ENCODE assay signal across 8 cellular contexts in the genomic region with DNA sequence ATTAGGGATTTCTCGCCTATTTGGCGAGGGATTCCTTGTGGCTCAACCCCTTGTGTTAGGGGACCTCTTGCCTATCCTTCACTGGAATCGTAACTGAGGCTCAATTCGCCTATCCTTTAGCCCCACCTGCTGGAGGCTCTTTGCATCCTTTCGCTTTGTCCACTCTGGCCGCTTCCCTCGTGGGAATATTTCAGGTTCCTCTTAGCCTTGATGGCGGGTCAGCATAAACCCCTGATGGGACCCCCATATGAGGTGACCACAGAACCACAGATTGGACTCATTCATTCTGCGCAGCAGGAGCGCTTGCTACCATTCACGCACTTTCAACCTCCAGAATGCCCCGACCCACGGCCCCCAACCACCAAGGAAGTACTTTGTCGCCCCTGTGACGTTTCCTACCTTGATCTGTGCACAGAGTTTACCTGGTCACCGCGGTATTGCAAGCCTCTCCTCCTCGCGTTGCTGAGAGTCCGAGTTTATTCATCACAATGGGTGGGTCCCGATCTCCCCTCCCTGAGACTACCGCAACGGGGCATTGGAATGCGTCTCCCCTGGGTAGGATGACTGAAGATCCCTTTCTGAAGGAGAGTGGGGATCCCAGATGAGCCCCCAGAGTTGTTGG. TPM values are rescaled to one million over a fixed set of nuclear protein-coding genes. Genes with fewer than 3 reads are reported as not detected.
DNase-seq lines count a peak whose midpoint lies in the region; ATAC-seq lines count a peak whose summit lies in the region.

A gene (plus strand): TSS at position 425 of the 622 bp plus-strand sequence. CDS start 11,412 bp downstream, outside the sequence.

- DNase-seq in NCI-H2196 (lab: John Stamatoyannopoulos, UW; ENCODE audit: unreplicated experiment) (peak; percentile 41), NCI-H2196 treated with DMSO at 0.1 percent for 48 hours (lab: John Stamatoyannopoulos, UW; ENCODE audit: unreplicated experiment) (no peak), NCI-H146 treated with DMSO at 0.1 percent for 48 hours (lab: John Stamatoyannopoulos, UW; ENCODE audit: unreplicated experiment) (peak; percentile 42), cerebellum (ENCODE audit: low spot score) (peak; percentile 52), kidney tubule cell (ENCODE audit: low spot score) (peak; percentile 68)
- peak; percentile 25 to 51 (median 30) for DNase-seq in activated CD4-positive, CD25-positive, alpha-beta regulatory T cell (lab: John Stamatoyannopoulos, UW)
- DNase-seq in stimulated activated CD4-positive, alpha-beta T cell treated with anti-CD3 and anti-CD28 coated beads, Interleukin-1b, Interleukin-23, amount 100 ng/mL, for 4 hours (ENCODE audit: low read depth in 2 of 2) = peak; percentile 52 to 61

- ATAC-seq in HG02763 (IDR thresholded peaks at IDR 0.05; ENCODE audit: unreplicated experiment) = peak; percentile 91

RNA-seq across cellular contexts. Expression of the gene that starts here (rescaled TPM):
- total RNA-seq in cerebellum = not detected

Comparison
In these comparisons a context has a peak if more than half of its experiments do, and no peak if none do; other contexts are left out.
1. Peak in DNase-seq in cerebellum; RNA of the gene not detected or under 1 TPM.